In the genomic region with DNA sequence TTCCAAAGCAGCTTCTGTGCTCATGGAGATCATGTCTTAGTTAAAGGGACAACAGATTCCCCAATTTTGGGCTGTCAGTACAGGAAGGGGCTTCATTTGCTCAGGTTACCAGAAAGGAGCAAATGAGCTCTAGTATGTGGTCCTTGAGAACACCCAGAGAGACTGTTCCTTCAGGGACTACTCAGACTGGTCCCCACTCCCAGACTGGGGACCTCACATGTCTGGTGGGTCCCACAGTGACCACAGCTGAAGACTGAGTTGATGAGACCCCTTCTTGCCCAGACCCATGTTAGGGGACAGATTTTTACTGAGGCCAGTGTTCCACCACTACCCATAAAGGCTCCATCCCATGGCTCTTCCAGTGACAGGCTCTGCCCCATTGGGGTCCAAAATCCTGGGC, we compare ENCODE assay signal across 34 cellular contexts.
"Had no signal": no experiment of that assay in that cellular context is flagged by ENCODE, and none has a peak within 500 bp of the region (broad histone marks: within the 10 kb centered on the region; RNA-seq: fewer than 3 reads in every experiment).

No MANE protein-coding gene starts in this region.

- H3K36me3 ChIP-seq: MG63 had no signal

- H3K4me2 ChIP-seq: KMS-11 had no signal

- DNase-seq: Karpas-422, Kasumi-1, MG63, MM.1S, MV-4-11, NCI-H1048, NCI-H1092, NCI-H1092 treated with DMSO at 0.1 percent for 48 hours, NCI-H1105, NCI-H1105 treated with DMSO at 0.1 percent for 48 hours, NCI-H1417, NCI-H1417 treated with DMSO at 0.1 percent for 48 hours, NCI-H1436 treated with DMSO at 0.1 percent for 48 hours, NCI-H146, NCI-H1694, NCI-H1694 treated with DMSO at 0.1 percent for 48 hours, NCI-H187, NCI-H187 treated with DMSO at 0.1 percent for 48 hours, NCI-H1930, NCI-H2029, NCI-H2029 treated with DMSO at 0.1 percent for 48 hours, NCI-H2081, NCI-H2081 treated with DMSO at 0.1 percent for 48 hours, NCI-H2107, NCI-H2171, NCI-H2171 treated with DMSO at 0.1 percent for 48 hours, NCI-H2227 treated with DMSO at 0.1 percent for 48 hours, NCI-H226, NCI-H345, NCI-H446, NCI-H446 treated with DMSO at 0.1 percent for 48 hours, NCI-H510A, NCI-H510A treated with DMSO at 0.1 percent for 48 hours had no signal

- H3K9ac ChIP-seq: KMS-11 had no signal

- H3K27ac ChIP-seq: KMS-11 had no signal

- H3K4me3 ChIP-seq: MG63 had no signal

- H3K9me3 ChIP-seq: MG63 had no signal

- H3K27me3 ChIP-seq: MG63 had no signal
